8 cellular contexts compared by ENCODE assay signal in genomic region chr4:40056722-40057539, GRCh38. TPM values are rescaled to one million over a fixed set of nuclear protein-coding genes. Genes with fewer than 3 reads are reported as not detected.
DNase-seq lines count a peak whose midpoint lies in the region; ATAC-seq lines count a peak whose summit lies in the region.

Gene N4BP2 (plus strand): TSS chr4:40056850. CDS start chr4:40097341, 40,491 bp downstream.

- H3K27me3 ChIP-seq in layer of hippocampus (ENCODE audit: control insufficient read depth, insufficient read depth, low read length), result no peaks in the 10 kb centered on the region

- peak within 1 kb of the TSS; percentile 98 for H3K27ac ChIP-seq in layer of hippocampus (ENCODE audit: low read depth, low read length)

- peak; percentile 63 for ATAC-seq in GM18907 (IDR thresholded peaks at IDR 0.05; ENCODE audit: unreplicated experiment)
- ATAC-seq in HG03175 (IDR thresholded peaks at IDR 0.05; ENCODE audit: unreplicated experiment), result peak; percentile 52

- DNase-seq in AG08395 (ENCODE audit: low spot score), result peak; percentile 81
- peak; percentile 76 for DNase-seq in NCI-H345 (lab: John Stamatoyannopoulos, UW)
- DNase-seq in activated CD4-positive, alpha-beta T cell treated with anti-CD3 and anti-CD28 coated beads for 1 hour, result peak; percentile 64
- DNase-seq in cerebellum (ENCODE audit: low spot score), result peak; percentile 88
- peak; percentile 61 to 73 for DNase-seq in stimulated activated CD4-positive, alpha-beta T cell treated with anti-CD3 and anti-CD28 coated beads, Interleukin-1b, Interleukin-23, amount 100 ng/mL, for 4 hours (ENCODE audit: low read depth in 2 of 2)

RNA-seq across cellular contexts. Expression of gene N4BP2, which starts in this region (rescaled TPM):
- total RNA-seq in cerebellum, result 55.8 TPM

Comparison
In these comparisons a context has a peak if more than half of its experiments do, and no peak if none do; other contexts are left out.
1. Peak in every context shown above with its lines: DNase-seq, ATAC-seq and H3K27ac ChIP-seq.